ENCODE assay signal across 1 cellular context in genomic region chr3:133949438-133949837, GRCh38.
TF ChIP-seq lines count a peak whose summit lies in the region.

No MANE protein-coding gene starts in this region.

TF ChIP-seq in GM23338, 12 proteins besides CTCF, POLR2A, EP300 and RAD21:
- TF ChIP-seq ZNF462 (CRISPR knock-in tag; IDR thresholded peaks at IDR 0.05) (peak; percentile 97), NANOG (IDR thresholded peaks at IDR 0.05; ENCODE audit: borderline replicate concordance) (no peak)
